In genomic region chr2:85148190-85148589, GRCh38 we compare ENCODE assay signal across 18 cellular contexts.
"Had no signal": no experiment of that assay in that cellular context is flagged by ENCODE, and none has a peak within 500 bp of the region (broad histone marks: within the 10 kb centered on the region; RNA-seq: fewer than 3 reads in every experiment).

No MANE protein-coding gene starts in this region.

- H3K4me3 Mint-ChIP-seq: activated CD4-positive, alpha-beta memory T cell treated with anti-CD3 and anti-CD28 coated beads for 36 hours; activated CD4-positive, alpha-beta T cell treated with anti-CD3 and anti-CD28 coated beads for 36 hours; activated naive CD4-positive, alpha-beta T cell treated with anti-CD3 and anti-CD28 coated beads, Interleukin-2, amount 50 U/mL, for 24 hours; activated T-cell treated with anti-CD3 and anti-CD28 coated beads, Interleukin-2, amount 50 U/mL, for 24 hours; immature natural killer cell; nephron progenitor cell; stimulated activated effector memory CD8-positive, alpha-beta T cell treated with anti-CD3 and anti-CD28 coated beads, Interleukin-12 subunit alpha, Interleukin-12 subunit beta, amount 100 ng/mL, for 72 hours had no signal

- H3K27ac Mint-ChIP-seq: activated CD4-positive, alpha-beta memory T cell treated with anti-CD3 and anti-CD28 coated beads for 36 hours; activated CD4-positive, alpha-beta T cell treated with anti-CD3 and anti-CD28 coated beads for 36 hours; activated naive CD4-positive, alpha-beta T cell treated with anti-CD3 and anti-CD28 coated beads, Interleukin-2, amount 50 U/mL, for 24 hours; activated T-cell treated with anti-CD3 and anti-CD28 coated beads, Interleukin-2, amount 50 U/mL, for 24 hours; immature natural killer cell; nephron progenitor cell; stimulated activated effector memory CD8-positive, alpha-beta T cell treated with anti-CD3 and anti-CD28 coated beads, Interleukin-12 subunit alpha, Interleukin-12 subunit beta, amount 100 ng/mL, for 72 hours had no signal

- H3K4me3 ChIP-seq: adrenal gland, coronary artery, heart left ventricle, ovary, thoracic aorta had no signal

- H3K27ac ChIP-seq: adrenal gland, coronary artery, heart left ventricle, ovary, thoracic aorta, VCaP had no signal

- H3K27me3 ChIP-seq: adrenal gland, heart left ventricle, ovary had no signal

- H3K9me3 ChIP-seq: adrenal gland, heart left ventricle, ovary, thoracic aorta had no signal

- H3K36me3 ChIP-seq: adrenal gland, heart left ventricle, ovary, thoracic aorta had no signal

- H3K9me3 Mint-ChIP-seq: activated CD4-positive, alpha-beta memory T cell treated with anti-CD3 and anti-CD28 coated beads for 36 hours; activated naive CD4-positive, alpha-beta T cell treated with anti-CD3 and anti-CD28 coated beads, Interleukin-2, amount 50 U/mL, for 24 hours; activated T-cell treated with anti-CD3 and anti-CD28 coated beads, Interleukin-2, amount 50 U/mL, for 24 hours; immature natural killer cell; nephron progenitor cell; stimulated activated effector memory CD8-positive, alpha-beta T cell treated with anti-CD3 and anti-CD28 coated beads, Interleukin-12 subunit alpha, Interleukin-12 subunit beta, amount 100 ng/mL, for 72 hours had no signal

- H3K36me3 Mint-ChIP-seq: activated CD4-positive, alpha-beta memory T cell treated with anti-CD3 and anti-CD28 coated beads for 36 hours; activated naive CD4-positive, alpha-beta T cell treated with anti-CD3 and anti-CD28 coated beads, Interleukin-2, amount 50 U/mL, for 24 hours; immature natural killer cell; stimulated activated effector memory CD8-positive, alpha-beta T cell treated with anti-CD3 and anti-CD28 coated beads, Interleukin-12 subunit alpha, Interleukin-12 subunit beta, amount 100 ng/mL, for 72 hours had no signal

- H3K27me3 Mint-ChIP-seq: activated naive CD4-positive, alpha-beta T cell treated with anti-CD3 and anti-CD28 coated beads, Interleukin-2, amount 50 U/mL, for 24 hours had no signal

- H3K4me1 Mint-ChIP-seq: activated CD4-positive, alpha-beta T cell treated with anti-CD3 and anti-CD28 coated beads for 36 hours; activated naive CD4-positive, alpha-beta T cell treated with anti-CD3 and anti-CD28 coated beads, Interleukin-2, amount 50 U/mL, for 24 hours; immature natural killer cell; stimulated activated effector memory CD8-positive, alpha-beta T cell treated with anti-CD3 and anti-CD28 coated beads, Interleukin-12 subunit alpha, Interleukin-12 subunit beta, amount 100 ng/mL, for 72 hours had no signal

- DNase-seq: activated CD4-positive, alpha-beta memory T cell treated with anti-CD3 and anti-CD28 coated beads for 36 hours; activated CD4-positive, alpha-beta T cell treated with anti-CD3 and anti-CD28 coated beads for 36 hours; activated effector memory CD4-positive, alpha-beta T cell treated with Interleukin-2 at 50 U/mL for 16 hours; activated T-cell treated with anti-CD3 and anti-CD28 coated beads, Interleukin-2, amount 50 U/mL, for 24 hours; adrenal gland; caudate nucleus; effector CD4-positive, alpha-beta T cell; heart left ventricle; immature natural killer cell; mesenchymal stem cell; nephron progenitor cell; ovary; T-helper 1 cell had no signal
